In genomic region chr1:24910751-24911650, GRCh38 we compare ENCODE assay signal across 1 cellular context.
TF ChIP-seq lines count a peak whose summit lies in the region.

No MANE protein-coding gene starts in this region.

TF ChIP-seq in GM12878, 131 proteins besides CTCF, POLR2A, EP300 and RAD21 (continued from another document):
- TF ChIP-seq BCLAF1 (IDR thresholded peaks at IDR 0.05) (no peak), USF1 (IDR thresholded peaks at IDR 0.05; ENCODE audit: borderline replicate concordance, extremely low read length, insufficient read depth, low read depth, low read length) (peak; percentile 6), POLR2AphosphoS5 (IDR thresholded peaks at IDR 0.05; ENCODE audit: low read length) (0 out of 2 replicates have a peak, but pooled peaks have one; percentile 57), KLF5 (IDR thresholded peaks at IDR 0.05; ENCODE audit: partially characterized antibody) (no peak), GATAD2B (conservative IDR thresholded peaks at IDR 0.05; ENCODE audit: low read depth) (no peak), JUNB (IDR thresholded peaks at IDR 0.05) (no peak), RELA (IDR thresholded peaks at IDR 0.05; ENCODE audit: borderline replicate concordance, partially characterized antibody) (no peak), YBX1 (IDR thresholded peaks at IDR 0.05) (no peak), IRF4 (IDR thresholded peaks at IDR 0.05; ENCODE audit: low read depth, low read length) (no peak), BACH1 (IDR thresholded peaks at IDR 0.05; ENCODE audit: borderline replicate concordance) (no peak), CHD4 (IDR thresholded peaks at IDR 0.05) (no peak), CREB1 (IDR thresholded peaks at IDR 0.05; ENCODE audit: low read depth) (no peak)
